1 cellular context compared by ENCODE assay signal in the genomic region with DNA sequence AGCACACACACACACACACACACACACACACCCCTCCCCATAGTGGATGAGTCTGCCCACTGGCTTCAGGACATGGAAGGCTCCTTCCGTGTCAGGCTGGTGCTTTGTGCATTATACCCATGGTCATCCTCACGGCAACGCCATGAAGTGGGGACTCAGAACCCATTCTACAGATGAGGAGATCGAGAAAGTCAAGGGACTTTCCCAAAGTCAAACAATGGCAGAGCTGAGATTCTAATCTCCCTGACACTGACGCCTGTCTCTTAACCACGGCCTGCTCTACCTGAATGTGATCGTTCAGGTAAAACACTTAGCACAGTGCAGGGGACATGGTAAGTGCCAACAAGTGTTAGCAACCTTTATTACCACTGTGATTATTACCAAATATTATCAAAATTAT.
TF ChIP-seq lines count a peak whose summit lies in the region.

No MANE protein-coding gene starts in this region.

TF ChIP-seq in K562, 482 proteins besides CTCF, POLR2A, EP300 and RAD21 (continued from another document):
- TF ChIP-seq, protein P1, sequence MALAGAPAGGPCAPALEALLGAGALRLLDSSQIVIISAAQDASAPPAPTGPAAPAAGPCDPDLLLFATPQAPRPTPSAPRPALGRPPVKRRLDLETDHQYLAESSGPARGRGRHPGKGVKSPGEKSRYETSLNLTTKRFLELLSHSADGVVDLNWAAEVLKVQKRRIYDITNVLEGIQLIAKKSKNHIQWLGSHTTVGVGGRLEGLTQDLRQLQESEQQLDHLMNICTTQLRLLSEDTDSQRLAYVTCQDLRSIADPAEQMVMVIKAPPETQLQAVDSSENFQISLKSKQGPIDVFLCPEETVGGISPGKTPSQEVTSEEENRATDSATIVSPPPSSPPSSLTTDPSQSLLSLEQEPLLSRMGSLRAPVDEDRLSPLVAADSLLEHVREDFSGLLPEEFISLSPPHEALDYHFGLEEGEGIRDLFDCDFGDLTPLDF (CRISPR knock-in tag; IDR thresholded peaks at IDR 0.05): no peak
- TF ChIP-seq POLR2G (IDR thresholded peaks at IDR 0.05; ENCODE audit: low read depth, low read length): no peak
